Comparison of ENCODE assay signal across 27 cellular contexts in the genomic region with DNA sequence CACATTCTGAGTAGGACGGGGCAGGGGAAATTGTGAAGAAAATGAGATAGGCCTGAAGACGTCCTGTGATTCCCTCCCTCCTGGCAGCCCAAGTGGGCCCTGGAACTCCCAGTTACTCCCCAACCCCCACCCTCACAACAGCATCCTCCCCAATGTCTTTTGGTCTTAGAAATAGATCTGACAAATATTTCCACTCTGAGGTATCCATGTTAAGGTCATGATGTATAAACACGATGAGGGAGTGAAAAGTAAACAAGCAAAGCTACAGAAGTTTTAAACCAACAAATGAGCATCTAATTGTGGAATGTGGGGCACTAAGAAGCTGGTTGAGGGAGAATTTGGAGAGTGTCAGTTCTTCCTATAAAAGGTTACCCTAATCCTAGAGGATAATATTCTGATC.
"Had no signal": no experiment of that assay in that cellular context is flagged by ENCODE, and none has a peak within 500 bp of the region (broad histone marks: within the 10 kb centered on the region; RNA-seq: fewer than 3 reads in every experiment).

No MANE protein-coding gene starts in this region.

- H3K4me1 Mint-ChIP-seq: activated CD4-positive, alpha-beta T cell treated with anti-CD3 and anti-CD28 coated beads, Interleukin-2, amount 10 ng/mL, durations not matched to agents 7 days and 5 days; activated naive CD8-positive, alpha-beta T cell treated with anti-CD3 and anti-CD28 coated beads, Interleukin-2, amount 50 U/mL, for 24 hours; central memory CD8-positive, alpha-beta T cell had no signal

- DNase-seq: activated CD4-positive, alpha-beta memory T cell treated with anti-CD3 and anti-CD28 coated beads for 36 hours; activated CD4-positive, alpha-beta T cell treated with anti-CD3 and anti-CD28 coated beads, Interleukin-2, amount 10 ng/mL, durations not matched to agents 7 days and 5 days; activated CD4-positive, CD25-positive, alpha-beta regulatory T cell; activated CD8-positive, alpha-beta memory T cell treated with anti-CD3 and anti-CD28 coated beads for 24 hours; activated effector memory CD4-positive, alpha-beta T cell treated with anti-CD3 and anti-CD28 coated beads, Interleukin-2, amount 50 U/mL, for 16 hours; activated naive CD4-positive, alpha-beta T cell treated with Interleukin-2 at 50 U/mL for 16 hours; activated naive CD8-positive, alpha-beta T cell treated with anti-CD3 and anti-CD28 coated beads, Interleukin-2, amount 50 U/mL, for 24 hours; activated T-cell treated with anti-CD3 and anti-CD28 coated beads, Interleukin-2, amount 50 U/mL, for 4 hours; amniotic stem cell; Kasumi-1; NCI-H1092; NCI-H1417; NCI-H2029; NCI-H2107; NCI-H2171 treated with DMSO at 0.1 percent for 48 hours; NCI-H226; NCI-H526; NCI-H82; OCI-M1; SHP77 treated with DMSO at 0.1 percent for 48 hours; SK-N-SH; T-helper 1 cell had no signal

- H3K4me2 ChIP-seq: SK-N-SH had no signal

- H3K27ac ChIP-seq: VCaP had no signal

- H3K4me3 Mint-ChIP-seq: activated CD4-positive, alpha-beta memory T cell treated with anti-CD3 and anti-CD28 coated beads for 36 hours; activated CD4-positive, alpha-beta T cell treated with anti-CD3 and anti-CD28 coated beads, Interleukin-2, amount 10 ng/mL, durations not matched to agents 7 days and 5 days; activated naive CD8-positive, alpha-beta T cell treated with anti-CD3 and anti-CD28 coated beads, Interleukin-2, amount 50 U/mL, for 24 hours; activated T-cell treated with anti-CD3 and anti-CD28 coated beads, Interleukin-2, amount 50 U/mL, for 4 hours; central memory CD8-positive, alpha-beta T cell had no signal

- H3K27me3 ChIP-seq: ascending aorta had no signal

- H3K9ac ChIP-seq: SK-N-SH had no signal

- H3K36me3 Mint-ChIP-seq: activated CD4-positive, alpha-beta memory T cell treated with anti-CD3 and anti-CD28 coated beads for 36 hours; activated naive CD4-positive, alpha-beta T cell treated with anti-CD3 and anti-CD28 coated beads, Interleukin-2, amount 50 U/mL, for 72 hours; brain had no signal

- H3K36me3 ChIP-seq: ascending aorta had no signal

- H3K4me3 ChIP-seq: ascending aorta had no signal

- H3K9me3 Mint-ChIP-seq: activated CD4-positive, alpha-beta memory T cell treated with anti-CD3 and anti-CD28 coated beads for 36 hours; activated CD4-positive, alpha-beta T cell treated with anti-CD3 and anti-CD28 coated beads, Interleukin-2, amount 10 ng/mL, durations not matched to agents 7 days and 5 days; activated naive CD4-positive, alpha-beta T cell treated with anti-CD3 and anti-CD28 coated beads, Interleukin-2, amount 50 U/mL, for 72 hours; activated naive CD8-positive, alpha-beta T cell treated with anti-CD3 and anti-CD28 coated beads, Interleukin-2, amount 50 U/mL, for 24 hours; activated T-cell treated with anti-CD3 and anti-CD28 coated beads, Interleukin-2, amount 50 U/mL, for 4 hours; brain; central memory CD8-positive, alpha-beta T cell had no signal

- H3K27ac Mint-ChIP-seq: activated CD4-positive, alpha-beta memory T cell treated with anti-CD3 and anti-CD28 coated beads for 36 hours; activated CD4-positive, alpha-beta T cell treated with anti-CD3 and anti-CD28 coated beads, Interleukin-2, amount 10 ng/mL, durations not matched to agents 7 days and 5 days; activated naive CD4-positive, alpha-beta T cell treated with anti-CD3 and anti-CD28 coated beads, Interleukin-2, amount 50 U/mL, for 72 hours; activated naive CD8-positive, alpha-beta T cell treated with anti-CD3 and anti-CD28 coated beads, Interleukin-2, amount 50 U/mL, for 24 hours had no signal

- H3K9me3 ChIP-seq: ascending aorta, SK-N-SH had no signal

- H3K27me3 Mint-ChIP-seq: activated CD4-positive, alpha-beta memory T cell treated with anti-CD3 and anti-CD28 coated beads for 36 hours; activated CD4-positive, alpha-beta T cell treated with anti-CD3 and anti-CD28 coated beads, Interleukin-2, amount 10 ng/mL, durations not matched to agents 7 days and 5 days; brain; central memory CD8-positive, alpha-beta T cell had no signal
